In genomic region chr2:219388127-219388844, GRCh38 we compare ENCODE assay signal across 8 cellular contexts. TPM values are rescaled to one million over a fixed set of nuclear protein-coding genes. Genes with fewer than 3 reads are reported as not detected.
A peak's percentile ranks its signal among the peaks of the same experiment; 100 is the strongest.
DNase-seq lines count a peak whose midpoint lies in the region; ATAC-seq and TF ChIP-seq lines count a peak whose summit lies in the region.

No MANE protein-coding gene starts in this region.

- H3K4me3 ChIP-seq in HUES48 (ENCODE audit: low read depth, low read length) = peak overlapping the region; percentile 55
- peak overlapping the region; percentile 60 for H3K4me3 ChIP-seq in NT2/D1 (ENCODE audit: insufficient read length, low read depth)
- peak overlapping the region; percentile 73 for H3K4me3 ChIP-seq in endodermal cell (ENCODE audit: low read length)

- peak; percentile 65 for ATAC-seq in GM21447 (IDR thresholded peaks at IDR 0.05; ENCODE audit: unreplicated experiment)

- H3K4me1 ChIP-seq in HUES48 (ENCODE audit: control insufficient read depth, insufficient read depth, low read length) = no peaks in the 10 kb centered on the region; the same call in 1 of the 2 replicates
- peaks cover 6% of the 10 kb centered on the region for H3K4me1 ChIP-seq in NT2/D1 (ENCODE audit: insufficient read depth, insufficient read length)
- peaks cover 4% of the 10 kb centered on the region for H3K4me1 ChIP-seq in endodermal cell (ENCODE audit: control insufficient read depth, insufficient read depth, low read length)

- no TSS peak for BruUV-seq in Calu3 (replicated peaks; lab: Mats Ljungman, UMichigan)

- no peak overlapping the region for H3K9ac ChIP-seq in HUES48 (ENCODE audit: low read depth, low read length)
- H3K9ac ChIP-seq in NT2/D1 (ENCODE audit: insufficient read length, low read depth) = peak overlapping the region; percentile 80
- no peak overlapping the region for H3K9ac ChIP-seq in endodermal cell (ENCODE audit: extremely low read depth, low read length, poor library complexity, severe bottlenecking)

- intact Hi-C loops in Calu3 (cut with micrococcal nuclease; ENCODE audit: unreplicated experiment) = no loop called here

- H3K27me3 Mint-ChIP-seq in Calu3 (ENCODE audit: unreplicated experiment) = peaks cover 3% of the 10 kb centered on the region
- H3K27me3 Mint-ChIP-seq in endodermal cell (ENCODE audit: insufficient read depth) = peaks cover under 1% of the 10 kb centered on the region

- H3K4me1 Mint-ChIP-seq in Calu3 (ENCODE audit: low read depth, unreplicated experiment) = no peaks in the 10 kb centered on the region
- no peaks in the 10 kb centered on the region for H3K4me1 Mint-ChIP-seq in endodermal cell

- H3K36me3 ChIP-seq in HUES48 (ENCODE audit: control insufficient read depth, insufficient read depth, low read length) (peaks cover 26% of the 10 kb centered on the region), NT2/D1 (ENCODE audit: insufficient read depth, insufficient read length, low read length) (peaks cover 30% of the 10 kb centered on the region), endodermal cell (ENCODE audit: control insufficient read depth, insufficient read depth, low read length) (peaks cover 18% of the 10 kb centered on the region)

- CTCF ChIA-PET in Calu3 (lab: Charles Lee) = interaction anchor here (0.6 to 2.0 kb wide), 15 partner anchors 10 to 800 kb away, joined by 3 to 11 read pairs (median 4); a partner anchor contains a TSS

- H3K27me3 ChIP-seq in HUES48 (ENCODE audit: control insufficient read depth, insufficient read depth, low read length) = no peaks in the 10 kb centered on the region
- H3K27me3 ChIP-seq in NT2/D1 (ENCODE audit: insufficient read depth, insufficient read length) = peaks cover 8% of the 10 kb centered on the region
- no peaks in the 10 kb centered on the region for H3K27me3 ChIP-seq in endodermal cell (ENCODE audit: control insufficient read depth, insufficient read depth, low read length, poor library complexity, severe bottlenecking)

- DNase-seq in Calu3 (peak; percentile 98), NT2/D1 (ENCODE audit: low read depth, low spot score) (peak; percentile 88), endodermal cell (peak; percentile 99), midbrain (lab: John Stamatoyannopoulos, UW) (peak; percentile 97)
- peak; percentile 95 for DNase-seq in activated CD8-positive, alpha-beta memory T cell treated with anti-CD3 and anti-CD28 coated beads, Interleukin-2, amount 50 U/mL, for 24 hours (ENCODE audit: extremely low read depth)
- peak; percentile 97 to 99 for DNase-seq in stimulated activated CD8-positive, alpha-beta memory T cell treated with anti-CD3 and anti-CD28 coated beads, Interleukin-15, amount 100 ng/mL, for 4 hours (ENCODE audit: low read depth in 2 of 2)

- H3K9me3 Mint-ChIP-seq in Calu3 (ENCODE audit: low read depth, unreplicated experiment) (no peaks in the 10 kb centered on the region), endodermal cell (no peaks in the 10 kb centered on the region)

- TF ChIP-seq CTCF in Calu3 (IDR thresholded peaks at IDR 0.05; ENCODE audit: unreplicated experiment) = peak; percentile 40
- peak; percentile 72 for TF ChIP-seq CTCF in endodermal cell (conservative IDR thresholded peaks at IDR 0.05)

- H3K27ac Mint-ChIP-seq in Calu3 (ENCODE audit: unreplicated experiment) (peak overlapping the region; percentile 90), endodermal cell (peak overlapping the region; percentile 18)

- H3K9me3 ChIP-seq in HUES48 (ENCODE audit: control insufficient read depth, insufficient read depth, low read length) (no peaks in the 10 kb centered on the region), NT2/D1 (ENCODE audit: insufficient read depth, low read length) (no peaks in the 10 kb centered on the region), endodermal cell (ENCODE audit: control insufficient read depth, low read length) (no peaks in the 10 kb centered on the region)

- WGBS in endodermal cell (ENCODE audit: insufficient coverage in 1 of 2, insufficient read length in 1 of 2), 2 experiments = 3 to 8% methylated on average over 25 to 78 of the region's 78 CpGs

- no peak overlapping the region for H3K27ac ChIP-seq in HUES48 (ENCODE audit: low read depth, low read length)
- H3K27ac ChIP-seq in endodermal cell (ENCODE audit: low read depth, low read length) = no peak overlapping the region

- peak overlapping the region; percentile 94 for H3K4me3 Mint-ChIP-seq in Calu3 (ENCODE audit: low read depth, unreplicated experiment)
- peak overlapping the region; percentile 87 for H3K4me3 Mint-ChIP-seq in endodermal cell

- H3K36me3 Mint-ChIP-seq in Calu3 (ENCODE audit: insufficient read depth, unreplicated experiment) (peaks cover 42% of the 10 kb centered on the region), endodermal cell (ENCODE audit: low read depth) (peaks cover 24% of the 10 kb centered on the region)

RNA-seq across cellular contexts. Expression of gene DNPEP, which starts 0.6 kb away (rescaled TPM):
- total RNA-seq in Calu3 (2022) (70.3 and 75.1 TPM in 2 replicates), endodermal cell (10 to 100 TPM; 54.6 to 76.1 TPM)
- polyA plus RNA-seq in endodermal cell (2013, experiment 1 of 2) = 48.9 TPM
- polyA plus RNA-seq in endodermal cell (2013, experiment 2 of 2) = 41.6 TPM

RNA-seq across cellular contexts. Expression of gene DES, which starts 29.9 kb away (rescaled TPM):
- total RNA-seq in Calu3 (2022) = not detected in 2 replicates
- total RNA-seq in endodermal cell = 1 to 10 TPM; 1.1 to 3.5 TPM
- 0.96 TPM for polyA plus RNA-seq in endodermal cell (2013, experiment 1 of 2)
- 0.99 TPM for polyA plus RNA-seq in endodermal cell (2013, experiment 2 of 2)

RNA-seq across cellular contexts. Expression of gene SPEG, which starts 46.4 kb away (rescaled TPM):
- total RNA-seq in Calu3 (2022) (13.4 and 16.7 TPM in 2 replicates), endodermal cell (10 to 100 TPM; 23.1 to 29.8 TPM)
- 42.6 TPM for polyA plus RNA-seq in endodermal cell (2013, experiment 1 of 2)
- polyA plus RNA-seq in endodermal cell (2013, experiment 2 of 2) = 38.8 TPM

RNA-seq across cellular contexts. Expression of gene RESP18, which starts 55.7 kb away (rescaled TPM):
- not detected in 2 replicates for total RNA-seq in Calu3 (2022)
- total RNA-seq in endodermal cell = not detected
- polyA plus RNA-seq in endodermal cell (2013, experiment 1 of 2) = not detected
- polyA plus RNA-seq in endodermal cell (2013, experiment 2 of 2) = not detected
